8 cellular contexts compared by ENCODE assay signal in genomic region chr1:62435231-62436038, GRCh38. TPM values are rescaled to one million over a fixed set of nuclear protein-coding genes. Genes with fewer than 3 reads are reported as not detected.
A peak's percentile ranks its signal among the peaks of the same experiment; 100 is the strongest.
DNase-seq lines count a peak whose midpoint lies in the region; ATAC-seq, FAIRE-seq and TF ChIP-seq lines count a peak whose summit lies in the region.

No MANE protein-coding gene starts in this region.

- peaks cover 14% of the 10 kb centered on the region for H3K4me1 Mint-ChIP-seq in Calu3 (ENCODE audit: low read depth, unreplicated experiment)

- TSS peak; percentile 95 for BruUV-seq in Calu3 (replicated peaks; lab: Mats Ljungman, UMichigan)

- H3K4me3 ChIP-seq in HUES64 (ENCODE audit: low read length) (peak overlapping the region; percentile 72), kidney (ENCODE audit: low read length in 2 of 2) (peak overlapping the region; percentile 87 to 92), stomach smooth muscle (ENCODE audit: low read length in 2 of 2) (peak overlapping the region; percentile 73 to 96)

- H3K9me3 ChIP-seq in HUES64 (ENCODE audit: insufficient read depth, low read depth, low read length) (no peaks in the 10 kb centered on the region), kidney (ENCODE audit: control insufficient read depth in 1 of 2, low read length in 2 of 2) (no peaks in the 10 kb centered on the region), stomach smooth muscle (ENCODE audit: control insufficient read depth in 2 of 2, low read length in 2 of 2) (no peaks in the 10 kb centered on the region)

- ATAC-seq in GM21390 (IDR thresholded peaks at IDR 0.05; ENCODE audit: unreplicated experiment): no peak

- H3K36me3 ChIP-seq in HUES64 (ENCODE audit: insufficient read depth, low read length): peaks cover 2% of the 10 kb centered on the region
- H3K36me3 ChIP-seq in kidney (ENCODE audit: control insufficient read depth in 1 of 2, insufficient read depth in 2 of 2, low read length in 2 of 2): no peaks in the 10 kb centered on the region
- H3K36me3 ChIP-seq in stomach smooth muscle (ENCODE audit: control insufficient read depth in 2 of 2, insufficient read depth in 2 of 2, low read length in 2 of 2): no peaks in the 10 kb centered on the region

- CTCF ChIA-PET in Calu3 (lab: Charles Lee): interaction anchor here (0.7 kb wide), 1 partner anchor 1195 kb away, joined by 3 read pairs; no protein-coding TSS in a partner anchor

- H3K27ac Mint-ChIP-seq in Calu3 (ENCODE audit: unreplicated experiment): peak overlapping the region; percentile 55

- no peaks in the 10 kb centered on the region for H3K27me3 ChIP-seq in HUES64 (ENCODE audit: insufficient read depth, low read length)
- H3K27me3 ChIP-seq in stomach smooth muscle (ENCODE audit: control insufficient read depth in 1 of 2, insufficient read depth in 2 of 2, low read length in 2 of 2): no peaks in the 10 kb centered on the region

- peaks cover 45% of the 10 kb centered on the region for H3K36me3 Mint-ChIP-seq in Calu3 (ENCODE audit: insufficient read depth, unreplicated experiment)

- H3K27ac ChIP-seq in HUES64 (ENCODE audit: low read depth, low read length): peak overlapping the region; percentile 98
- peak overlapping the region; percentile 99 for H3K27ac ChIP-seq in angular gyrus (ENCODE audit: low read depth, low read length)
- peak overlapping the region; percentile 98 to 99 for H3K27ac ChIP-seq in kidney (ENCODE audit: low read depth in 2 of 2, low read length in 2 of 2)
- H3K27ac ChIP-seq in stomach smooth muscle (ENCODE audit: low read length): peak overlapping the region; percentile 99

- peak overlapping the region; percentile 95 for H3K9ac ChIP-seq in HUES64 (ENCODE audit: low read depth, low read length)
- peak overlapping the region; percentile 90 to 97 for H3K9ac ChIP-seq in kidney (ENCODE audit: low read length in 2 of 2)
- peak overlapping the region; percentile 91 to 99 for H3K9ac ChIP-seq in stomach smooth muscle (ENCODE audit: low read length in 2 of 2)

- 52% methylated on average over 31 of the region's 31 CpGs for WGBS in HUES64

- no peak for FAIRE-seq in kidney (lab: Jason Lieb, UNC)

- DNase-seq in Calu3: no peak
- DNase-seq in kidney: no peak
- no peak for DNase-seq in stimulated activated CD4-positive, alpha-beta T cell treated with anti-CD3 and anti-CD28 coated beads, Interleukin-12 subunit alpha, Interleukin-12 subunit beta, amount 100 ng/mL, for 4 hours
- no peak for DNase-seq in activated gamma-delta T cell treated with Interleukin-2 at 50 U/mL for 16 hours

- H3K4me1 ChIP-seq in HUES64 (ENCODE audit: insufficient read depth, low read length) (peaks cover 8% of the 10 kb centered on the region), kidney (ENCODE audit: control insufficient read depth in 1 of 2, insufficient read depth in 1 of 2, low read depth in 1 of 2, low read length in 2 of 2) (peaks cover 8 to 12% of the 10 kb centered on the region in 2 donors), stomach smooth muscle (ENCODE audit: control insufficient read depth, insufficient read depth, low read length) (peaks cover 7% of the 10 kb centered on the region)

- H3K9me3 Mint-ChIP-seq in Calu3 (ENCODE audit: low read depth, unreplicated experiment): peaks cover 2% of the 10 kb centered on the region

- peak overlapping the region; percentile 70 for H3K4me3 Mint-ChIP-seq in Calu3 (ENCODE audit: low read depth, unreplicated experiment)

- no peak for TF ChIP-seq CTCF in Calu3 (IDR thresholded peaks at IDR 0.05; ENCODE audit: unreplicated experiment)
- no peak for TF ChIP-seq CTCF in kidney (IDR thresholded peaks at IDR 0.05; ENCODE audit: borderline replicate concordance, extremely low read depth, insufficient read depth)

- intact Hi-C loops in Calu3 (cut with micrococcal nuclease; ENCODE audit: unreplicated experiment) (no loop called here), kidney (cut with DNase I) (no loop called here)

- H3K27me3 Mint-ChIP-seq in Calu3 (ENCODE audit: unreplicated experiment): peaks cover 12% of the 10 kb centered on the region

RNA-seq across cellular contexts. Expression of gene USP1, which starts 1.4 kb away (rescaled TPM):
- total RNA-seq in Calu3 (2022) (44.7 and 49.8 TPM in 2 replicates), kidney (27.1 TPM)
- 56.2 TPM for polyA plus RNA-seq in HUES64 (2013, experiment 1 of 2)
- 56.1 TPM for polyA plus RNA-seq in HUES64 (2013, experiment 2 of 2)
- 10.0 TPM for polyA plus RNA-seq in kidney (ENCODE audit: insufficient read depth, low read depth, low replicate concordance)
